In the genomic region with DNA sequence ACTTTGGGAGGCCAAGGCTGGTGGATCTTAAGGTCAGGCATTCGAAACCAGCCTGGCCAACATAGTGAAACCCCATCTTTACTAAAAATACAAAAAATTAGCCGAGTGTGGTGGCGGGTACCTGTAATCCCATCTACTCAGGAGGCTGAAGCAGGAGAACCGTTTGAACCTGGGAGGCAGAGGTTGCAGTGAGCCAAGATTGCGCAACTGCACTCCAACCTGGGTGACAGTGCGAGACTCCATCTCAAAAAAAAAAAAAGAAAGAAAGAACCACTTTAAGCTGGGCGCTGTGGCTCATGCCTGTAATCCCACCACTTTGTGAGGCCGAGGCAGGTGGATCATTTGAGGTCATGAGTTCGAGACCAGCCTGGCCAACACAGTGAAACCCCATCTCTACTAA, we compare ENCODE assay signal across 5 cellular contexts.
DNase-seq lines count a peak whose midpoint lies in the region; ATAC-seq, FAIRE-seq and TF ChIP-seq lines count a peak whose summit lies in the region.
"Not testable (repeated sequence)": the region's sequence is repeated elsewhere in the genome, so short reads cannot be mapped to it uniquely, and the experiment has no call there.

No MANE protein-coding gene starts in this region.

- H3K23ac ChIP-seq in IMR-90 (ENCODE audit: low read depth, low read length); H1 (ENCODE audit: insufficient read length): not testable (repeated sequence)

- not testable (repeated sequence) for H2AK9ac ChIP-seq in IMR-90 (replicated peaks; ENCODE audit: low read depth, low read length, poor library complexity)

- not testable (repeated sequence) for H3K9ac ChIP-seq in IMR-90 (ENCODE audit: low read depth, low read length); K562 (ENCODE audit: insufficient read depth in 1 of 2, low read depth in 2 of 2, low read length in 2 of 2); H1 (replicated peaks in 1 of 4; ENCODE audit: extremely low read depth in 1 of 4, low read depth in 3 of 4, low read length in 3 of 4); HepG2 (ENCODE audit: insufficient read depth, low read depth, low read length)

- not testable (repeated sequence) for H2BK5ac ChIP-seq in IMR-90 (ENCODE audit: low read depth, low read length, poor library complexity, severe bottlenecking); H1 (ENCODE audit: low read depth, low read length)

- not testable (repeated sequence) for H3K9me3 ChIP-seq in IMR-90 (ENCODE audit: control insufficient read depth, insufficient read depth, low read length); K562 (replicated peaks; ENCODE audit: control insufficient read depth, insufficient read depth, low read depth, low read length); H1 (ENCODE audit: insufficient read depth in 2 of 2, low read depth in 1 of 2, low read length in 1 of 2)
- H3K9me3 ChIP-seq in HepG2 (ENCODE audit: low read length) = peaks cover 15% of the 10 kb centered on the region; the same call in 1 of the 2 replicates

- not testable (repeated sequence) for H3K79me1 ChIP-seq in IMR-90 (ENCODE audit: low read depth in 1 of 2, low read length in 2 of 2); H1 (ENCODE audit: low read depth, low read length)

- 60% methylated on average over 2 of the region's 9 CpGs; no CpG with 5 or more reads in 1 of the 2 experiments for WGBS in IMR-90 (ENCODE audit: extremely low coverage in 2 of 2, insufficient read length in 1 of 2), 2 experiments
- WGBS in K562 (ENCODE audit: insufficient coverage, low coverage, missing lambda C conversion rate) = 1% methylated on average over 7 of the region's 9 CpGs
- 85% methylated on average over 9 of the region's 9 CpGs; no CpG with 5 or more reads in 1 of the 2 experiments for WGBS in H1 (ENCODE audit: extremely low coverage in 1 of 2, insufficient coverage in 1 of 2, insufficient read length in 1 of 2, insufficient replicate concordance in 2 of 2, low coverage in 1 of 2, low lambda C conversion rate in 2 of 2, missing lambda C conversion rate in 1 of 2), 2 experiments
- 22% methylated on average over 9 of the region's 9 CpGs for WGBS in HepG2 (ENCODE audit: low lambda C conversion rate)

- H3K4ac ChIP-seq in IMR-90 (ENCODE audit: low read depth, low read length); H1 (replicated peaks; ENCODE audit: insufficient read length, low read depth, low read length): not testable (repeated sequence)

- TF ChIP-seq RAD21 in IMR-90 (IDR thresholded peaks at IDR 0.05; ENCODE audit: low read length); Ishikawa (IDR thresholded peaks at IDR 0.05; ENCODE audit: low read depth); K562 (CRISPR knock-in tag; conservative IDR thresholded peaks at IDR 0.05 in 1 of 2, IDR thresholded peaks at IDR 0.05 in 1 of 2); H1 (IDR thresholded peaks at IDR 0.05 in 1 of 2, conservative IDR thresholded peaks at IDR 0.05 in 1 of 2; ENCODE audit: low read depth in 2 of 2, low read length in 2 of 2); HepG2 (CRISPR knock-in tag; IDR thresholded peaks at IDR 0.05): not testable (repeated sequence)

- H3K27me3 ChIP-seq in IMR-90 (ENCODE audit: control insufficient read depth, insufficient read depth, low read length); K562 (ENCODE audit: control insufficient read depth in 2 of 2, insufficient read depth in 2 of 2, low read length in 2 of 2); H1 (replicated peaks in 1 of 4; ENCODE audit: control insufficient read depth in 3 of 4, extremely low read depth in 1 of 4, insufficient read depth in 3 of 4, low read length in 3 of 4); HepG2 (ENCODE audit: control insufficient read depth in 1 of 2, insufficient read depth in 2 of 2, low read length in 2 of 2): not testable (repeated sequence)

- not testable (repeated sequence) for H4K8ac ChIP-seq in IMR-90 (ENCODE audit: low read depth in 2 of 2, low read length in 2 of 2); H1 (ENCODE audit: extremely low read depth, insufficient read depth, low read length)

- H3K4me2 ChIP-seq in IMR-90 (ENCODE audit: low read depth, low read length); K562 (ENCODE audit: insufficient read depth, low read length); H1 (ENCODE audit: insufficient read depth in 1 of 2, low read depth in 2 of 2, low read length in 2 of 2); HepG2 (ENCODE audit: low read depth, low read length): not testable (repeated sequence)

- not testable (repeated sequence) for H4K91ac ChIP-seq in IMR-90 (ENCODE audit: insufficient read depth, low read depth, low read length); H1 (replicated peaks; ENCODE audit: insufficient read length, low read length)

- H3K4me1 ChIP-seq in IMR-90 (ENCODE audit: control insufficient read depth, insufficient read depth, low read length); K562 (replicated peaks in 1 of 2; ENCODE audit: control insufficient read depth in 2 of 2, insufficient read depth in 2 of 2, low read length in 2 of 2); H1 (replicated peaks in 1 of 4; ENCODE audit: control insufficient read depth in 3 of 4, insufficient read depth in 4 of 4, low read length in 3 of 4); HepG2 (ENCODE audit: insufficient read depth, low read length): not testable (repeated sequence)

- H3K9me1 ChIP-seq in IMR-90 (ENCODE audit: insufficient read depth, low read length); K562 (ENCODE audit: control insufficient read depth, insufficient read depth, low read length): not testable (repeated sequence)

- TF ChIP-seq POLR2A in IMR-90 (IDR thresholded peaks at IDR 0.05; ENCODE audit: low read depth, low read length); K562 (conservative IDR thresholded peaks at IDR 0.05); H1 (IDR thresholded peaks at IDR 0.05; ENCODE audit: control extremely low read depth in 1 of 2, low read depth in 2 of 2, low read length in 2 of 2); HepG2 (IDR thresholded peaks at IDR 0.05; ENCODE audit: insufficient read depth in 1 of 2, low read depth in 2 of 2, low read length in 2 of 2): not testable (repeated sequence)

- not testable (repeated sequence) for TF ChIP-seq EP300 in Ishikawa (IDR thresholded peaks at IDR 0.05; ENCODE audit: borderline replicate concordance); K562 (IDR thresholded peaks at IDR 0.05; ENCODE audit: low read length); H1 (IDR thresholded peaks at IDR 0.05; ENCODE audit: borderline replicate concordance in 1 of 2, low read depth in 2 of 2, low read length in 2 of 2); HepG2 (IDR thresholded peaks at IDR 0.05; ENCODE audit: low read depth in 2 of 2, low read length in 2 of 2); HepG2 (CRISPR knock-in tag; IDR thresholded peaks at IDR 0.05; ENCODE audit: borderline replicate concordance)

- not testable (repeated sequence) for H3K4me3 ChIP-seq in IMR-90 (ENCODE audit: insufficient read depth, low read depth, low read length); K562; H1 (ENCODE audit: extremely low read depth in 1 of 4, insufficient read depth in 2 of 4, low read depth in 3 of 4, low read length in 4 of 4); HepG2 (replicated peaks in 1 of 3; ENCODE audit: insufficient read depth in 1 of 3, low read depth in 2 of 3, low read length in 3 of 3)

- H3K79me2 ChIP-seq in K562 (ENCODE audit: control insufficient read depth, insufficient read depth, low read length); H1 (ENCODE audit: control insufficient read depth in 1 of 2, insufficient read depth in 2 of 2, low read length in 2 of 2); HepG2 (ENCODE audit: insufficient read depth, low read length): not testable (repeated sequence)

- DNase-seq in IMR-90; K562 (ENCODE audit: extremely low read depth in 1 of 4, low spot score in 3 of 4); H1 (ENCODE audit: low read depth in 1 of 2, low spot score in 2 of 2); HepG2 (ENCODE audit: low spot score): not testable (repeated sequence)

- BruUV-seq in IMR-90 (replicated peaks; lab: Mats Ljungman, UMichigan); K562 (replicated peaks; lab: Mats Ljungman, UMichigan); HepG2 (replicated peaks; lab: Mats Ljungman, UMichigan): not testable (repeated sequence)

- H2BK120ac ChIP-seq in IMR-90 (ENCODE audit: low read depth, low read length); H1 (replicated peaks; ENCODE audit: low read depth, low read length): not testable (repeated sequence)

- not testable (repeated sequence) for H3K14ac ChIP-seq in IMR-90 (replicated peaks; ENCODE audit: low read depth, low read length); H1 (ENCODE audit: insufficient read length)

- in situ Hi-C loops in IMR-90 (cut with MboI; ENCODE audit: low sequenced_read_pairs); K562 (cut with MboI); HepG2 (cut with HindIII; ENCODE audit: extremely low pct_ligation_motif_present, low pct_unique_long_range_greater_than_20kb): not testable (repeated sequence)

- H2BK20ac ChIP-seq in IMR-90 (ENCODE audit: low read depth, low read length); H1 (ENCODE audit: low read length): not testable (repeated sequence)

- not testable (repeated sequence) for H2BK12ac ChIP-seq in H1 (ENCODE audit: low read depth, low read length)

- H3K56ac ChIP-seq in IMR-90 (ENCODE audit: extremely low read depth, insufficient read depth, low read length); H1 (replicated peaks; ENCODE audit: insufficient read length, low read depth, low read length): not testable (repeated sequence)

- not testable (repeated sequence) for ATAC-seq in IMR-90 (ENCODE audit: low read depth); K562; HepG2

- POLR2A ChIA-PET in IMR-90 (lab: Charles Lee; ENCODE audit: unreplicated experiment); K562 (lab: Yijun Ruan, JAX); H1 (lab: Charles Lee; ENCODE audit: partially characterized antibody); HepG2 (lab: Yijun Ruan, JAX): not testable (repeated sequence)

- FAIRE-seq in K562 (lab: Jason Lieb, UNC); H1 (lab: Jason Lieb, UNC); HepG2 (lab: Jason Lieb, UNC): not testable (repeated sequence)

- intact Hi-C loops in IMR-90 (cut with micrococcal nuclease); K562 (cut with micrococcal nuclease): not testable (repeated sequence)
- intact Hi-C loops in HepG2 (cut with micrococcal nuclease; ENCODE audit: unreplicated experiment) = loop anchor here (5.0 kb wide), 1 partner anchor 1595 kb away; no protein-coding TSS in a partner anchor

- not testable (repeated sequence) for H3K27ac ChIP-seq in IMR-90 (ENCODE audit: insufficient read depth, low read length); K562 (ENCODE audit: extremely low read depth, low read depth, low read length); H1 (ENCODE audit: low read depth, low read length); HepG2 (ENCODE audit: extremely low read length, insufficient read depth, low read length)

- not testable (repeated sequence) for TF ChIP-seq CTCF in IMR-90 (conservative IDR thresholded peaks at IDR 0.05; ENCODE audit: low read depth, low read length); K562 (IDR thresholded peaks at IDR 0.05 in 2 of 3, conservative IDR thresholded peaks at IDR 0.05 in 1 of 3; ENCODE audit: insufficient read depth in 2 of 3, low read depth in 1 of 3, low read length in 3 of 3); H1 (IDR thresholded peaks at IDR 0.05; ENCODE audit: control extremely low read depth in 1 of 3, insufficient read depth in 1 of 3, low read depth in 1 of 3, low read length in 3 of 3); HepG2 (CRISPR knock-in tag; IDR thresholded peaks at IDR 0.05)

- not testable (repeated sequence) for H4K5ac ChIP-seq in IMR-90 (ENCODE audit: low read depth, low read length); H1 (ENCODE audit: insufficient read length, low read depth, low read length)

- not testable (repeated sequence) for H3K18ac ChIP-seq in IMR-90 (ENCODE audit: low read depth, low read length); H1 (ENCODE audit: extremely low read depth, low read length)

- H2AK5ac ChIP-seq in IMR-90 (ENCODE audit: low read depth, low read length); H1 (ENCODE audit: low read depth, low read length): not testable (repeated sequence)

- H2BK15ac ChIP-seq in IMR-90 (ENCODE audit: low read depth, low read length); H1 (ENCODE audit: low read length): not testable (repeated sequence)

- H3K23me2 ChIP-seq in H1 (ENCODE audit: low read depth, low read length) = not testable (repeated sequence)

- H4K20me1 ChIP-seq in IMR-90 (ENCODE audit: insufficient read depth, low read length); K562 (replicated peaks; ENCODE audit: control insufficient read depth, insufficient read depth, low read length); H1 (replicated peaks in 1 of 2; ENCODE audit: control insufficient read depth in 1 of 2, insufficient read depth in 2 of 2, low read length in 2 of 2); HepG2 (ENCODE audit: insufficient read depth, low read length): not testable (repeated sequence)

- dilution Hi-C loops in IMR-90 (cut with HindIII; ENCODE audit: low sequenced_read_pairs, unreplicated experiment) = not testable (repeated sequence)

- not testable (repeated sequence) for H2AFZ ChIP-seq in IMR-90 (replicated peaks; ENCODE audit: low read length, poor library complexity); K562 (ENCODE audit: low read depth, low read length); H1 (ENCODE audit: low read length); HepG2 (ENCODE audit: low read length)

- CTCF ChIA-PET in IMR-90 (lab: Yijun Ruan, JAX); K562 (lab: Yijun Ruan, JAX; ENCODE audit: low intra/inter-chr PET ratio); H1 (lab: Charles Lee; ENCODE audit: partially characterized antibody); HepG2 (lab: Yijun Ruan, JAX; ENCODE audit: low intra/inter-chr PET ratio, low total read pairs): not testable (repeated sequence)

- not testable (repeated sequence) for H3K36me3 ChIP-seq in IMR-90 (ENCODE audit: control insufficient read depth, insufficient read depth, low read length); K562 (ENCODE audit: control insufficient read depth, insufficient read depth, low read length); H1 (ENCODE audit: control insufficient read depth in 2 of 4, insufficient read depth in 4 of 4, low read length in 3 of 4); HepG2 (replicated peaks in 1 of 2; ENCODE audit: control insufficient read depth in 1 of 2, insufficient read depth in 2 of 2, low read length in 2 of 2)
